ENCODE assay signal across 1 cellular context in the genomic region with DNA sequence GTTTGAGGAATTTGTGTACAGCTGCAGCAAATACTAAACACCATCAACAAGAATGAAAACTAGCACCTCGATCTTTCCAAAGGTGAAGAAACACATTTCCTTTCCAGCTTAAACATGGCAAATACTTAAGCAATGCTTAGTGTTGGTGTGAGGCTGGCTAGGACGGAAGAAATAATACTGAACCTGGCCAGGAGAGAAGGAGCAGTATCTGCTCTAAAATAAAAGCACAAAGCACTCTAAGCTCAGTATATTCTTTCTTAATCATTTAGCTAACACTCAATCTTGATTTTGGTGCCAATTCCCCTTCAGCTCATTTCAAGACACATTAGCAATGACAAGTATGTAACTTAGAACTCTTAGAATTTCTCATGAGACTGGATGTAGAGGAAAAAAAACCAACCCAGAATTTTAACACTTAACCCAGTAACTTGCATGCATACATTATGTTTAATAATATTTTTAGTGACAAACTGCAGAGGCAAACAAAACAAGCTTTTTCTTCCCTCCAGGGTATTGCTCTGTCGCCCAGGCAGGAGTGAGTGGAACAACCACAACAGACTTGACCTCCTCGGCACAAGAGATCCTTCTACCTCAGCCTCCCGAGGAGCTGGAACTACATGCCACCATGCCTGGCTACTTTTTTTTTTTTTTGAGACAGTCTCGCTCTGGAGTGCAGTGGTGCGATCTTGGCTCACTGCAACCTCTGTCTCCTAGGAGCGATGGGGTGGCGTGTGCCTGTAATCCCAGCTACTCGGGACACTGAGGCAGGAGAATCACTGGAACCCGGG.
TF ChIP-seq lines count a peak whose summit lies in the region.

No MANE protein-coding gene starts in this region.

TF ChIP-seq in GM23338, 12 proteins besides CTCF, POLR2A, EP300 and RAD21:
- TF ChIP-seq, protein P1, sequence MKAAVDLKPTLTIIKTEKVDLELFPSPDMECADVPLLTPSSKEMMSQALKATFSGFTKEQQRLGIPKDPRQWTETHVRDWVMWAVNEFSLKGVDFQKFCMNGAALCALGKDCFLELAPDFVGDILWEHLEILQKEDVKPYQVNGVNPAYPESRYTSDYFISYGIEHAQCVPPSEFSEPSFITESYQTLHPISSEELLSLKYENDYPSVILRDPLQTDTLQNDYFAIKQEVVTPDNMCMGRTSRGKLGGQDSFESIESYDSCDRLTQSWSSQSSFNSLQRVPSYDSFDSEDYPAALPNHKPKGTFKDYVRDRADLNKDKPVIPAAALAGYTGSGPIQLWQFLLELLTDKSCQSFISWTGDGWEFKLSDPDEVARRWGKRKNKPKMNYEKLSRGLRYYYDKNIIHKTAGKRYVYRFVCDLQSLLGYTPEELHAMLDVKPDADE (IDR thresholded peaks at IDR 0.05): no peak
- no peak for TF ChIP-seq CREB1 (CRISPR knock-in tag; IDR thresholded peaks at IDR 0.05; ENCODE audit: low read depth)
